In the genomic region with DNA sequence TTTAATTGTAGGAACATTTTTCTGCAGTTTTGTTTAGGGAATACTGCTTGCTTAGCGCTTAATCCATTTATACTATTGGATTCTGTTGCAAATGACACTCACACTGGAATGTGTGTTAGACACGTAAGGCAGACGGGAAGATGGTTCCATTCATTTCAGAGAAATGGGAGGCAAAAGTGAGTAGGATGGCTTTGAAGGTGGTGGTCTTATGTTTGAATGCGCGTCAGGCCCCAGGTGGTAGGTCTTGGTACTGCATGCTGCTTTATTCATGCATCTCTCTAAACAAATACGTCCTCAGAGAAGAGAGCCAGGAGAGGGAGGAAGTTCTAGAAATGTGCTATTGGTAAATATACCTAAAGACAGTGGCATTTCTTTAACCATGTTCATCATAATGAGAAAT, we compare ENCODE assay signal across 10 cellular contexts.
A peak's percentile ranks its signal among the peaks of the same experiment; 100 is the strongest.
DNase-seq lines count a peak whose midpoint lies in the region; ATAC-seq, FAIRE-seq and TF ChIP-seq lines count a peak whose summit lies in the region.
"Had no signal": no experiment of that assay in that cellular context is flagged by ENCODE, and none has a peak within 500 bp of the region (broad histone marks: within the 10 kb centered on the region; RNA-seq: fewer than 3 reads in every experiment).

No MANE protein-coding gene starts in this region.

- no peak for ATAC-seq in CD4-positive, alpha-beta T cell (ENCODE audit: poor library complexity)

- H3K9me3 Mint-ChIP-seq in chondrocyte (ENCODE audit: low read depth) (peaks cover 40% of the 10 kb centered on the region), osteocyte (ENCODE audit: unreplicated experiment) (peaks cover 49% of the 10 kb centered on the region)
- H3K9me3 Mint-ChIP-seq in CD4-positive, alpha-beta T cell: peaks cover 5% of the 10 kb centered on the region
- H3K9me3 Mint-ChIP-seq in activated T-helper 1 cell treated with anti-CD3 and anti-CD28 coated beads, Interleukin-12 subunit alpha, Interleukin-12 subunit beta, Interleukin-2, Interleukin-4 antibody, amounts not matched to agents 30 ng/mL and 10 ng/mL and 1 ng/mL, durations not matched to agents 14 hours and 24 hours and 36 hours: peaks cover 18% of the 10 kb centered on the region

- no peak for FAIRE-seq in D721Med (lab: Jason Lieb, UNC)

- DNase-seq in NCI-H526 (lab: John Stamatoyannopoulos, UW): peak; percentile 9 to 12
- DNase-seq in NCI-H526 treated with DMSO at 0.1 percent for 48 hours (lab: John Stamatoyannopoulos, UW): no peak
- DNase-seq in LHCN-M2 (ENCODE audit: low read depth): peak; percentile 1
- no peak for DNase-seq in chondrocyte (ENCODE audit: low spot score)
- no peak for DNase-seq in osteocyte (ENCODE audit: extremely low spot score, unreplicated experiment)
- DNase-seq in CD4-positive, alpha-beta T cell: no peak
- DNase-seq in activated T-helper 1 cell treated with anti-CD3 and anti-CD28 coated beads, Interleukin-12 subunit alpha, Interleukin-12 subunit beta, Interleukin-2, Interleukin-4 antibody, amounts not matched to agents 30 ng/mL and 10 ng/mL and 1 ng/mL, durations not matched to agents 14 hours and 24 hours and 36 hours (ENCODE audit: low spot score): no peak
- no peak for DNase-seq in D721Med (ENCODE audit: insufficient read length, low spot score)

- H3K4me3 Mint-ChIP-seq in chondrocyte (ENCODE audit: unreplicated experiment): no peak overlapping the region
- no peak overlapping the region for H3K4me3 Mint-ChIP-seq in osteocyte (ENCODE audit: unreplicated experiment)
- no peak overlapping the region for H3K4me3 Mint-ChIP-seq in CD4-positive, alpha-beta T cell
- no peak overlapping the region for H3K4me3 Mint-ChIP-seq in activated T-helper 1 cell treated with anti-CD3 and anti-CD28 coated beads, Interleukin-12 subunit alpha, Interleukin-12 subunit beta, Interleukin-2, Interleukin-4 antibody, amounts not matched to agents 30 ng/mL and 10 ng/mL and 1 ng/mL, durations not matched to agents 14 hours and 24 hours and 36 hours
- H3K4me3 Mint-ChIP-seq: stimulated activated naive CD8-positive, alpha-beta T cell treated with anti-CD3 and anti-CD28 coated beads, Interleukin-15, Interleukin-2, amounts not matched to agents 100 ng/mL and 50 ng/mL, for 24 hours had no signal

- CTCF ChIA-PET in CD4-positive, alpha-beta T cell (lab: Charles Lee): no interaction called here

- H3K36me3 Mint-ChIP-seq in chondrocyte (ENCODE audit: low read depth): no peaks in the 10 kb centered on the region
- no peaks in the 10 kb centered on the region for H3K36me3 Mint-ChIP-seq in osteocyte (ENCODE audit: unreplicated experiment)
- no peaks in the 10 kb centered on the region for H3K36me3 Mint-ChIP-seq in CD4-positive, alpha-beta T cell (ENCODE audit: low read depth)
- H3K36me3 Mint-ChIP-seq in activated T-helper 1 cell treated with anti-CD3 and anti-CD28 coated beads, Interleukin-12 subunit alpha, Interleukin-12 subunit beta, Interleukin-2, Interleukin-4 antibody, amounts not matched to agents 30 ng/mL and 10 ng/mL and 1 ng/mL, durations not matched to agents 14 hours and 24 hours and 36 hours (ENCODE audit: low read depth): no peaks in the 10 kb centered on the region

- H3K9me3 ChIP-seq in CD4-positive, alpha-beta T cell (ENCODE audit: control insufficient read depth, low read length): no peaks in the 10 kb centered on the region
- H3K9me3 ChIP-seq: BLaER1 had no signal

- H3K27ac Mint-ChIP-seq in chondrocyte (ENCODE audit: unreplicated experiment) (no peak overlapping the region), osteocyte (ENCODE audit: unreplicated experiment) (no peak overlapping the region)
- H3K27ac Mint-ChIP-seq in CD4-positive, alpha-beta T cell: no peak overlapping the region
- H3K27ac Mint-ChIP-seq in activated T-helper 1 cell treated with anti-CD3 and anti-CD28 coated beads, Interleukin-12 subunit alpha, Interleukin-12 subunit beta, Interleukin-2, Interleukin-4 antibody, amounts not matched to agents 30 ng/mL and 10 ng/mL and 1 ng/mL, durations not matched to agents 14 hours and 24 hours and 36 hours: no peak overlapping the region
- H3K27ac Mint-ChIP-seq: stimulated activated naive CD8-positive, alpha-beta T cell treated with anti-CD3 and anti-CD28 coated beads, Interleukin-15, Interleukin-2, amounts not matched to agents 100 ng/mL and 50 ng/mL, for 24 hours had no signal

- intact Hi-C loops in CD4-positive, alpha-beta T cell (cut with DNase I, micrococcal nuclease): no loop called here
- intact Hi-C loops in activated T-helper 1 cell treated with anti-CD3 and anti-CD28 coated beads, Interleukin-12 subunit alpha, Interleukin-12 subunit beta, Interleukin-2, Interleukin-4 antibody, amounts not matched to agents 30 ng/mL and 10 ng/mL and 1 ng/mL, durations not matched to agents 14 hours and 24 hours and 36 hours (cut with micrococcal nuclease): no loop called here

- no peaks in the 10 kb centered on the region for H3K27me3 ChIP-seq in CD4-positive, alpha-beta T cell (ENCODE audit: control insufficient read depth, insufficient read depth, low read length)
- H3K27me3 ChIP-seq: BLaER1 had no signal

- peak; percentile 57 for TF ChIP-seq CTCF in chondrocyte (IDR thresholded peaks at IDR 0.05)
- TF ChIP-seq CTCF in osteocyte (IDR thresholded peaks at IDR 0.05): peak; percentile 29
- no peak for TF ChIP-seq CTCF in CD4-positive, alpha-beta T cell (IDR thresholded peaks at IDR 0.05)
- no peak for TF ChIP-seq CTCF in D721Med (IDR thresholded peaks at IDR 0.05; ENCODE audit: insufficient read depth, missing control alignments)

- H3K4me1 Mint-ChIP-seq in chondrocyte (ENCODE audit: low read depth) (no peaks in the 10 kb centered on the region), osteocyte (ENCODE audit: unreplicated experiment) (no peaks in the 10 kb centered on the region)
- H3K4me1 Mint-ChIP-seq in CD4-positive, alpha-beta T cell (ENCODE audit: low read depth): no peaks in the 10 kb centered on the region
- H3K4me1 Mint-ChIP-seq in activated T-helper 1 cell treated with anti-CD3 and anti-CD28 coated beads, Interleukin-12 subunit alpha, Interleukin-12 subunit beta, Interleukin-2, Interleukin-4 antibody, amounts not matched to agents 30 ng/mL and 10 ng/mL and 1 ng/mL, durations not matched to agents 14 hours and 24 hours and 36 hours (ENCODE audit: low read depth): no peaks in the 10 kb centered on the region

- no peak overlapping the region for H3K27ac ChIP-seq in CD4-positive, alpha-beta T cell (ENCODE audit: low read depth, low read length)
- H3K27ac ChIP-seq: BLaER1 had no signal

- POLR2A ChIA-PET in CD4-positive, alpha-beta T cell (lab: Charles Lee): no interaction called here

- H3K27me3 Mint-ChIP-seq in chondrocyte (ENCODE audit: low read depth): no peaks in the 10 kb centered on the region
- no peaks in the 10 kb centered on the region for H3K27me3 Mint-ChIP-seq in osteocyte (ENCODE audit: unreplicated experiment)
- no peaks in the 10 kb centered on the region for H3K27me3 Mint-ChIP-seq in CD4-positive, alpha-beta T cell
- H3K27me3 Mint-ChIP-seq in activated T-helper 1 cell treated with anti-CD3 and anti-CD28 coated beads, Interleukin-12 subunit alpha, Interleukin-12 subunit beta, Interleukin-2, Interleukin-4 antibody, amounts not matched to agents 30 ng/mL and 10 ng/mL and 1 ng/mL, durations not matched to agents 14 hours and 24 hours and 36 hours (ENCODE audit: insufficient read depth): no peaks in the 10 kb centered on the region
- H3K27me3 Mint-ChIP-seq: stimulated activated naive CD8-positive, alpha-beta T cell treated with anti-CD3 and anti-CD28 coated beads, Interleukin-15, Interleukin-2, amounts not matched to agents 100 ng/mL and 50 ng/mL, for 24 hours had no signal

Comparison
In these comparisons a context has a peak if more than half of its experiments do, and no peak if none do; other contexts are left out.
1. DNase-seq: peak in NCI-H526 (2 of 2) and LHCN-M2 (single experiment); none in NCI-H526 treated with DMSO at 0.1 percent for 48 hours (single experiment), chondrocyte (single experiment), osteocyte (single experiment), CD4-positive, alpha-beta T cell (0 of 10), activated T-helper 1 cell treated with anti-CD3 and anti-CD28 coated beads, Interleukin-12 subunit alpha, Interleukin-12 subunit beta, Interleukin-2, Interleukin-4 antibody, amounts not matched to agents 30 ng/mL and 10 ng/mL and 1 ng/mL, durations not matched to agents 14 hours and 24 hours and 36 hours (single experiment) and D721Med (single experiment).
2. CTCF ChIP-seq: peak in chondrocyte (single experiment) and osteocyte (single experiment); none in CD4-positive, alpha-beta T cell (single experiment) and D721Med (single experiment).